Comparison of ENCODE assay signal across 10 cellular contexts in the genomic region with DNA sequence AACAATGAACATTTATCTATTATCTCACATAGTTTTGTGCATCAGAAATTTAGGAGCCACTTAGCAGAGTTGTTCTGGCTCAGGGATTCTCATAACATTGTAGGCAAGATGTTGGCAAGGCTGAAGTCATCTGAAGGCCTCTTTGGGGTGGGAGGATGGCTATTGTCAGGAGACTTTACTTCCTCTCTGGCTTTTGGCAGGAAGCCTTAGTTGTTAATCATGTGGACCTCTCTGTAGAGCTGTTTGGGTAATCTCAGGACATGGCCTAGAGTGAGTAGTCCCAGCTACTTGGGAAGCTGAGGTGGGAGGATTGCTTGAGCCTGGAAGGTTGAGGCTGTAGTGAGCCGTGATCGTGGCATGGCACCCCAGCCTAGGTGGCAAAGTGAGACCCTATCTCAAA. TPM values are rescaled to one million over a fixed set of nuclear protein-coding genes. Genes with fewer than 3 reads are reported as not detected.
A peak's percentile ranks its signal among the peaks of the same experiment; 100 is the strongest.
DNase-seq lines count a peak whose midpoint lies in the region; ATAC-seq and TF ChIP-seq lines count a peak whose summit lies in the region.
"Had no signal": no experiment of that assay in that cellular context is flagged by ENCODE, and none has a peak within 500 bp of the region (broad histone marks: within the 10 kb centered on the region; RNA-seq: fewer than 3 reads in every experiment).

No MANE protein-coding gene starts in this region.

- no peak overlapping the region for H3K4me2 ChIP-seq in fibroblast of lung (ENCODE audit: extremely low read depth, insufficient read depth, low read length)

- TF ChIP-seq CTCF in fibroblast of lung (conservative IDR thresholded peaks at IDR 0.05 in 1 of 2, IDR thresholded peaks at IDR 0.05 in 1 of 2; ENCODE audit: low read depth in 1 of 2, low read length in 2 of 2) (no peak), omental fat pad (IDR thresholded peaks at IDR 0.05) (no peak)

- no peak overlapping the region for H3K9ac ChIP-seq in fibroblast of lung (ENCODE audit: insufficient read depth, low read length)

- H3K79me2 ChIP-seq in fibroblast of lung (ENCODE audit: control insufficient read depth, insufficient read depth, low read length), result peaks cover 9% of the 10 kb centered on the region

- ATAC-seq in omental fat pad (ENCODE audit: low FRiP score) (peak; percentile 64), HG03565 (IDR thresholded peaks at IDR 0.05; ENCODE audit: unreplicated experiment) (no peak)
- ATAC-seq: natural killer cell had no signal

- no peaks in the 10 kb centered on the region for H3K36me3 ChIP-seq in fibroblast of lung (ENCODE audit: control insufficient read depth, insufficient read depth, low read length)

- H3K27ac ChIP-seq in fibroblast of lung (ENCODE audit: insufficient read depth, low read length), result no peak overlapping the region

- DNase-seq in GM04504 (ENCODE audit: low read depth) (peak; percentile 76), RKO (ENCODE audit: low spot score) (peak; percentile 20), fibroblast of lung (ENCODE audit: low read depth in 2 of 2) (peak; percentile 55 to 89), omental fat pad (ENCODE audit: low spot score) (no peak), NCI-H2107 (lab: John Stamatoyannopoulos, UW) (no peak), NCI-H2029 treated with DMSO at 0.1 percent for 48 hours (lab: John Stamatoyannopoulos, UW) (no peak)
- DNase-seq in activated CD8-positive, alpha-beta memory T cell treated with anti-CD3 and anti-CD28 coated beads, Interleukin-2, amount 50 U/mL, for 4 hours, result no peak
- DNase-seq: effector CD8-positive, alpha-beta T cell; natural killer cell had no signal

- H4K20me1 ChIP-seq in fibroblast of lung (ENCODE audit: control insufficient read depth, extremely low read depth, insufficient read depth, low read length), result no peaks in the 10 kb centered on the region

- H3K27me3 ChIP-seq in fibroblast of lung (ENCODE audit: control insufficient read depth, insufficient read depth, low read length), result no peaks in the 10 kb centered on the region

- H3K9me3 ChIP-seq in fibroblast of lung (ENCODE audit: control insufficient read depth, insufficient read depth, low read depth, low read length), result no peaks in the 10 kb centered on the region

- no peaks in the 10 kb centered on the region for H3K4me1 ChIP-seq in fibroblast of lung (ENCODE audit: control insufficient read depth, extremely low read depth, insufficient read depth, low read length)

- no peak overlapping the region for H2AFZ ChIP-seq in fibroblast of lung (ENCODE audit: low read length)

- no peak overlapping the region for H3K4me3 ChIP-seq in fibroblast of lung (replicated peaks in 1 of 4; ENCODE audit: control extremely low read depth in 1 of 4, insufficient read depth in 1 of 4, low read depth in 3 of 4, low read length in 4 of 4)

RNA-seq across cellular contexts. Expression of gene RASAL2, which starts 40.2 kb away (rescaled TPM):
- 6.4 and 11.9 TPM in 2 replicates for total RNA-seq in fibroblast of lung
- polyA plus RNA-seq in fibroblast of lung, result 20.5 and 21.8 TPM in 2 replicates
- polyA plus RNA-seq in fibroblast of lung (2012), result 7.9 and 9.8 TPM in 2 replicates
- polyA minus RNA-seq in fibroblast of lung (ENCODE audit: low replicate concordance), result 26.8 and 31.5 TPM in 2 replicates
- 10 to 100 TPM; 13.5 to 52.3 (median 30.9) TPM for total RNA-seq in omental fat pad

Comparison
In these comparisons a context has a peak if more than half of its experiments do, and no peak if none do; other contexts are left out.
1. DNase-seq: peak in GM04504 (single experiment), RKO (single experiment) and fibroblast of lung (2 of 2); none in omental fat pad (single experiment), NCI-H2107 (single experiment), activated CD8-positive, alpha-beta memory T cell treated with anti-CD3 and anti-CD28 coated beads, Interleukin-2, amount 50 U/mL, for 4 hours (single experiment) and NCI-H2029 treated with DMSO at 0.1 percent for 48 hours (single experiment).